Comparison of ENCODE assay signal across 25 cellular contexts in genomic region chr3:44047796-44048195, GRCh38.
"Had no signal": no experiment of that assay in that cellular context is flagged by ENCODE, and none has a peak within 500 bp of the region (broad histone marks: within the 10 kb centered on the region; RNA-seq: fewer than 3 reads in every experiment).

No MANE protein-coding gene starts in this region.

- H3K4me1 Mint-ChIP-seq: activated naive CD4-positive, alpha-beta T cell treated with anti-CD3 and anti-CD28 coated beads, Interleukin-2, amount 50 U/mL, for 24 hours; immature natural killer cell; stimulated activated effector memory CD8-positive, alpha-beta T cell treated with anti-CD3 and anti-CD28 coated beads, Interleukin-12 subunit alpha, Interleukin-12 subunit beta, amount 100 ng/mL, for 72 hours had no signal

- H3K27ac Mint-ChIP-seq: activated CD8-positive, alpha-beta T cell treated with anti-CD3 and anti-CD28 coated beads, Interleukin-2, amount 10 ng/mL, durations not matched to agents 7 days and 5 days; activated naive CD4-positive, alpha-beta T cell treated with anti-CD3 and anti-CD28 coated beads, Interleukin-2, amount 50 U/mL, for 24 hours; activated T-helper 1 cell treated with anti-CD3 and anti-CD28 coated beads, Interleukin-12 subunit alpha, Interleukin-12 subunit beta, Interleukin-2, Interleukin-4 antibody, amounts not matched to agents 30 ng/mL and 10 ng/mL and 1 ng/mL, durations not matched to agents 14 hours and 24 hours and 36 hours; effector memory CD8-positive, alpha-beta T cell; immature natural killer cell; nephron; stimulated activated effector memory CD8-positive, alpha-beta T cell treated with anti-CD3 and anti-CD28 coated beads, Interleukin-12 subunit alpha, Interleukin-12 subunit beta, amount 100 ng/mL, for 72 hours; T-cell; T-helper 2 cell treated with Interferon-gamma antibody and Interleukin-4, amounts not matched to agents 5 μg/mL and 100 μg/mL, for 36 hours had no signal

- H3K27ac ChIP-seq: brain microvascular endothelial cell, colonic mucosa, hepatocyte, left ventricle myocardium inferior, parathyroid adenoma, testis, VCaP had no signal

- H3K36me3 Mint-ChIP-seq: activated naive CD4-positive, alpha-beta T cell treated with anti-CD3 and anti-CD28 coated beads, Interleukin-2, amount 50 U/mL, for 24 hours; immature natural killer cell; stimulated activated effector memory CD8-positive, alpha-beta T cell treated with anti-CD3 and anti-CD28 coated beads, Interleukin-12 subunit alpha, Interleukin-12 subunit beta, amount 100 ng/mL, for 72 hours; T-cell had no signal

- H3K4me3 ChIP-seq: colonic mucosa, dorsolateral prefrontal cortex, hepatocyte, left ventricle myocardium inferior, testis had no signal

- H3K9me3 ChIP-seq: colonic mucosa, left ventricle myocardium inferior, testis had no signal

- H3K9me3 Mint-ChIP-seq: activated naive CD4-positive, alpha-beta T cell treated with anti-CD3 and anti-CD28 coated beads, Interleukin-2, amount 50 U/mL, for 24 hours; activated T-helper 1 cell treated with anti-CD3 and anti-CD28 coated beads, Interleukin-12 subunit alpha, Interleukin-12 subunit beta, Interleukin-2, Interleukin-4 antibody, amounts not matched to agents 30 ng/mL and 10 ng/mL and 1 ng/mL, durations not matched to agents 14 hours and 24 hours and 36 hours; effector memory CD8-positive, alpha-beta T cell; immature natural killer cell; nephron; stimulated activated effector memory CD8-positive, alpha-beta T cell treated with anti-CD3 and anti-CD28 coated beads, Interleukin-12 subunit alpha, Interleukin-12 subunit beta, amount 100 ng/mL, for 72 hours; T-cell; T-helper 2 cell treated with Interferon-gamma antibody and Interleukin-4, amounts not matched to agents 5 μg/mL and 100 μg/mL, for 36 hours had no signal

- H3K4me1 ChIP-seq: colonic mucosa, left ventricle myocardium inferior, parathyroid adenoma had no signal

- H3K4me3 Mint-ChIP-seq: activated CD8-positive, alpha-beta T cell treated with anti-CD3 and anti-CD28 coated beads, Interleukin-2, amount 10 ng/mL, durations not matched to agents 7 days and 5 days; activated naive CD4-positive, alpha-beta T cell treated with anti-CD3 and anti-CD28 coated beads, Interleukin-2, amount 50 U/mL, for 24 hours; activated T-helper 1 cell treated with anti-CD3 and anti-CD28 coated beads, Interleukin-12 subunit alpha, Interleukin-12 subunit beta, Interleukin-2, Interleukin-4 antibody, amounts not matched to agents 30 ng/mL and 10 ng/mL and 1 ng/mL, durations not matched to agents 14 hours and 24 hours and 36 hours; effector memory CD8-positive, alpha-beta T cell; immature natural killer cell; nephron; stimulated activated effector memory CD8-positive, alpha-beta T cell treated with anti-CD3 and anti-CD28 coated beads, Interleukin-12 subunit alpha, Interleukin-12 subunit beta, amount 100 ng/mL, for 72 hours; T-cell; T-helper 2 cell treated with Interferon-gamma antibody and Interleukin-4, amounts not matched to agents 5 μg/mL and 100 μg/mL, for 36 hours had no signal

- H3K36me3 ChIP-seq: brain microvascular endothelial cell, colonic mucosa, left ventricle myocardium inferior had no signal

- DNase-seq: activated CD4-positive, alpha-beta T cell treated with anti-CD3 and anti-CD28 coated beads, Interleukin-2, amount 50 U/mL, for 1 hour; activated CD4-positive, CD25-positive, alpha-beta regulatory T cell treated with anti-CD3 and anti-CD28 coated beads, Interleukin-2, amount 50 U/mL, for 72 hours; activated CD8-positive, alpha-beta T cell treated with anti-CD3 and anti-CD28 coated beads, Interleukin-2, amount 10 ng/mL, durations not matched to agents 7 days and 5 days; activated gamma-delta T cell treated with Interleukin-2 at 50 U/mL for 16 hours; anterior cingulate cortex; central memory CD4-positive, alpha-beta T cell; colonic mucosa; dorsolateral prefrontal cortex; effector memory CD8-positive, alpha-beta T cell; glutamatergic neuron; immature natural killer cell; left ventricle myocardium inferior; small intestine; stimulated activated CD4-positive, alpha-beta T cell treated with anti-CD3 and anti-CD28 coated beads, Interleukin-2, amount 100 ng/mL, for 24 hours; T-cell; testis had no signal
